ENCODE assay signal across 8 cellular contexts in genomic region chr2:202634556-202635440, GRCh38. TPM values are rescaled to one million over a fixed set of nuclear protein-coding genes. Genes with fewer than 3 reads are reported as not detected.
DNase-seq lines count a peak whose midpoint lies in the region; ATAC-seq and TF ChIP-seq lines count a peak whose summit lies in the region.

FAM117B (plus strand) TSS chr2:202634969; CDS start chr2:202635188, 219 bp downstream.

- no peaks in the 10 kb centered on the region for H3K36me3 Mint-ChIP-seq in activated naive CD8-positive, alpha-beta T cell

- ATAC-seq in HG02642 (IDR thresholded peaks at IDR 0.05; ENCODE audit: poor library complexity, unreplicated experiment) (peak; percentile 92), omental fat pad (ENCODE audit: low FRiP score) (peak; percentile 98)

- H3K27me3 Mint-ChIP-seq in activated naive CD8-positive, alpha-beta T cell: no peaks in the 10 kb centered on the region

- peak within 1 kb of the TSS; percentile 96 for H3K4me3 Mint-ChIP-seq in activated naive CD8-positive, alpha-beta T cell

- H3K9me3 Mint-ChIP-seq in activated naive CD8-positive, alpha-beta T cell (ENCODE audit: low read depth): no peaks in the 10 kb centered on the region

- no peak for TF ChIP-seq CTCF in omental fat pad (IDR thresholded peaks at IDR 0.05)

- DNase-seq in NCI-H1105 (lab: John Stamatoyannopoulos, UW) (peak; percentile 96), SKM-1 (lab: John Stamatoyannopoulos, UW; ENCODE audit: unreplicated experiment) (peak; percentile 88), glomerular visceral epithelial cell (ENCODE audit: extremely low spot score) (peak; percentile 99), omental fat pad (ENCODE audit: low spot score) (peak; percentile 90)

- TF ChIP-seq POLR2A in GM10847 (IDR thresholded peaks at IDR 0.05; ENCODE audit: extremely low read depth, insufficient read length): peak; percentile 53

- peaks cover 61% of the 10 kb centered on the region for H3K4me1 Mint-ChIP-seq in activated naive CD8-positive, alpha-beta T cell (ENCODE audit: low read depth)

- H3K27ac Mint-ChIP-seq in activated naive CD8-positive, alpha-beta T cell: peak within 1 kb of the TSS; percentile 98

- peak within 1 kb of the TSS; percentile 85 for H3K27ac ChIP-seq in temporal lobe (ENCODE audit: low read depth, low read length)

RNA-seq across cellular contexts. Expression of gene FAM117B, which starts in this region (rescaled TPM):
- total RNA-seq in omental fat pad: 10 to 100 TPM in 1 of 4 donors, 1 to 10 TPM in 3; 1.7 to 12.3 (median 5.8) TPM
- 50.4 TPM for total RNA-seq in temporal lobe

Comparison
In these comparisons a context has a peak if more than half of its experiments do, and no peak if none do; other contexts are left out.
1. Peak in every context shown above with its lines: DNase-seq, ATAC-seq and H3K27ac ChIP-seq.